Comparison of ENCODE assay signal across 15 cellular contexts in the genomic region with DNA sequence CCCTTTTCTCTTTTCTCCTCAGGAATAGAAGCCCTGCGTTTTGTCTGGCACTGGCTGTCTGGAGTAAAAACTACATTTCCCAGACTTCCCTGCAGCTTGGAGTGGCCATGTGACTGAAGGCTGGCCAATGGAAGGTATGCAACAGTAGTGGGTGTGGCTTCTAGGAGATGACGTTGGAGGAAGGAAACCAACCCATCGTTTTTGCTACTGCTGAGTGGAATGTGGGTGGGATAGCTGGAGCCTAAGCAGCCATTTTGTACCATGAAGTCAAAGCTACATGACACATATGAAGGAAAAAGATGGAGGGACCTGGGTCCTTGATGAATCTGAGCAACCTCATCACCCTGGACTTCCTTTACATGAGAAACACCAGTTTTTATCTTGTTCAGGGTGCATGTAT. TPM values are rescaled to one million over a fixed set of nuclear protein-coding genes. Genes with fewer than 3 reads are reported as not detected.
DNase-seq lines count a peak whose midpoint lies in the region; ATAC-seq and TF ChIP-seq lines count a peak whose summit lies in the region.
"Had no signal": no experiment of that assay in that cellular context is flagged by ENCODE, and none has a peak within 500 bp of the region (broad histone marks: within the 10 kb centered on the region; RNA-seq: fewer than 3 reads in every experiment).

No MANE protein-coding gene starts in this region.

- TF ChIP-seq POLR2A in Peyer's patch (IDR thresholded peaks at IDR 0.05), result no peak

- H3K27me3 ChIP-seq in Peyer's patch, result no peaks in the 10 kb centered on the region

- H3K4me3 ChIP-seq in Peyer's patch, result no peak overlapping the region
- H3K4me3 ChIP-seq: left ventricle myocardium inferior had no signal

- in situ Hi-C loops in Caki2 (cut with HindIII; ENCODE audit: low pct_unique_long_range_greater_than_20kb, low sequenced_read_pairs), result no loop called here

- no peak overlapping the region for H3K27ac ChIP-seq in Peyer's patch
- H3K27ac ChIP-seq: left ventricle myocardium inferior had no signal

- ATAC-seq in GM18907 (IDR thresholded peaks at IDR 0.05; ENCODE audit: unreplicated experiment), result no peak
- no peak for ATAC-seq in HG02973 (IDR thresholded peaks at IDR 0.05; ENCODE audit: unreplicated experiment)
- no peak for ATAC-seq in HG03457 (IDR thresholded peaks at IDR 0.05; ENCODE audit: unreplicated experiment)

- H3K36me3 Mint-ChIP-seq in HFFc6 (ENCODE audit: low read depth), result no peaks in the 10 kb centered on the region

- H3K4me1 ChIP-seq in Peyer's patch, result no peaks in the 10 kb centered on the region

- TF ChIP-seq CTCF in HFFc6 (IDR thresholded peaks at IDR 0.05) (no peak), Peyer's patch (IDR thresholded peaks at IDR 0.05) (no peak)

- no peak overlapping the region for H3K4me3 Mint-ChIP-seq in HFFc6
- H3K4me3 Mint-ChIP-seq: T-helper 1 cell treated with Interleukin-12 subunit alpha and Interleukin-12 subunit beta and Interleukin-4 antibody, amounts not matched to agents 30 μg/mL and 1 μg/mL, for 36 hours had no signal

- H3K9me3 ChIP-seq in Peyer's patch, result no peaks in the 10 kb centered on the region

- H3K9me3 Mint-ChIP-seq in HFFc6, result peaks cover 4% of the 10 kb centered on the region

- H3K4me1 Mint-ChIP-seq in HFFc6 (ENCODE audit: low read depth), result no peaks in the 10 kb centered on the region

- peak; percentile 37 for DNase-seq in Caki2 (ENCODE audit: low read depth)
- peak; percentile 48 for DNase-seq in HFFc6
- peak; percentile 74 for DNase-seq in SW480 (ENCODE audit: low spot score)
- DNase-seq in hepatic stellate cell (ENCODE audit: low spot score), result peak; percentile 60
- DNase-seq in Peyer's patch, result no peak
- DNase-seq: activated effector memory CD4-positive, alpha-beta T cell treated with Interleukin-2 at 50 U/mL for 16 hours; DMS79; effector CD4-positive, alpha-beta T cell; left ventricle myocardium inferior; MV-4-11; retina had no signal

- H3K27ac Mint-ChIP-seq in HFFc6, result no peak overlapping the region
- H3K27ac Mint-ChIP-seq: T-helper 1 cell treated with Interleukin-12 subunit alpha and Interleukin-12 subunit beta and Interleukin-4 antibody, amounts not matched to agents 30 μg/mL and 1 μg/mL, for 36 hours had no signal

- H3K27me3 Mint-ChIP-seq in HFFc6 (ENCODE audit: insufficient read depth), result peaks cover 12% of the 10 kb centered on the region

- H3K36me3 ChIP-seq in Peyer's patch, result no peaks in the 10 kb centered on the region
- H3K36me3 ChIP-seq: left ventricle myocardium inferior had no signal

RNA-seq across cellular contexts. Expression of gene FGF3, which starts 19.6 kb away (rescaled TPM):
- total RNA-seq in Caki2 (2014; rRNA removed; shearing (Covaris generic); ENCODE audit: low replicate concordance), result not detected in 2 replicates
- total RNA-seq in HFFc6 (2021; fragmentation: NEBNext Ultra II Directional; extraction: Animal tissue kit (Norgen Biotek cat#: 25700)), result not detected
- not detected for total RNA-seq in Peyer's patch
- total RNA-seq: left ventricle myocardium inferior had no signal

RNA-seq across cellular contexts. Expression of gene FGF4, which starts 24.4 kb away (rescaled TPM):
- total RNA-seq in Caki2 (2014; rRNA removed; shearing (Covaris generic); ENCODE audit: low replicate concordance), result not detected in 2 replicates
- not detected for total RNA-seq in HFFc6 (2021; fragmentation: NEBNext Ultra II Directional; extraction: Animal tissue kit (Norgen Biotek cat#: 25700))
- total RNA-seq in Peyer's patch, result not detected
- total RNA-seq: left ventricle myocardium inferior had no signal

Comparison
In these comparisons a context has a peak if more than half of its experiments do, and no peak if none do; other contexts are left out.
1. DNase-seq: peak in Caki2 (single experiment), HFFc6 (single experiment), SW480 (single experiment) and hepatic stellate cell (single experiment); none in Peyer's patch (0 of 3).